ENCODE assay signal across 10 cellular contexts in the genomic region with DNA sequence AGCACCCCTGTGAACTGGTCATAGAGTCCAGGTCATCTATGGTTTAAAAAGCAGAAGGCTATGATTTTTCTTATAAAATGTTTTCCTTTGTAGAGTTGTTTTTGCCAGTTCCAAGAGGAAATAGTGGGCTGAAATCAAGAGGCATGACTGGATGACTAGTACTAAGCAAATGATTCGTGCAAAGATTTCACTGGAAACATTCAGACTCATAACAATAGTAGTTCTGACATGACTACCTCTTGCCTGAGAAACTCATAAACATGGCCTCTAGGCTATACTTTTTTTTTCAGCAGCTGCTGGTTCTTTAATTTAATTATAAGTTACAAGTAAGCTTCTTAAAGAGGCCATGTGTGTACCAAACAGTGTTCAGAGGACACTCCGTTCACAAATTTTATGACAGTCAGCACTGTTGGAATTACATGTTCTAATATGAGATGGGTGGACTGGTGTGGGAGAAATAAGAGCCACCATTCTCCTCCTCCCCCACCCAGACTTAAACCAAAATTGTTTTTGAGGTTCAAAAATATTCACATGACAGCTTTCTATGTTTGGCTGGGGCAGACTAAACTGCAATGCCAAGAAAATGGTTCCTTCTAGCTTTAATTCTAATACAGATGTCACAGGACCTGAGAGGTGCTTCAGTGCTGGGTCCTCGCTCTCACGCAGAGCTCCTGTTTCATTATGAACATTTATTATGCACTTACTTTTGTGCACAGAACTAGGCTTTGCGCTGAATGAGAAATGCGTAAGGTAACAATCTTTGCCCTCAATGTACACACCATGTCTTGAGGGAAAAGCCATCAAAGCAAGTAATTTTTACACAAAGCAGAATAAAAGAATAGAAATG.
DNase-seq lines count a peak whose midpoint lies in the region; ATAC-seq lines count a peak whose summit lies in the region.
"Had no signal": no experiment of that assay in that cellular context is flagged by ENCODE, and none has a peak within 500 bp of the region (broad histone marks: within the 10 kb centered on the region; RNA-seq: fewer than 3 reads in every experiment).

No MANE protein-coding gene starts in this region.

- no peak for DNase-seq in activated naive CD4-positive, alpha-beta T cell treated with anti-CD3 and anti-CD28 coated beads, Interleukin-2, amount 50 U/mL, for 72 hours (ENCODE audit: low spot score in 2 of 2)
- DNase-seq in activated naive CD4-positive, alpha-beta T cell treated with Interleukin-2 at 50 U/mL for 16 hours: no peak
- DNase-seq in stromal cell of bone marrow (ENCODE audit: low read depth): peak; percentile 90
- DNase-seq in germinal center (ENCODE audit: low spot score): no peak
- DNase-seq in SW 1271 (lab: John Stamatoyannopoulos, UW): no peak
- DNase-seq in mesenteric fat pad (ENCODE audit: low spot score): no peak

- H3K9me3 Mint-ChIP-seq in activated naive CD4-positive, alpha-beta T cell treated with anti-CD3 and anti-CD28 coated beads, Interleukin-2, amount 50 U/mL, for 72 hours: peaks cover 0 to 8% of the 10 kb centered on the region in 2 donors
- H3K9me3 Mint-ChIP-seq in T-helper 1 cell treated with Interleukin-12 subunit alpha and Interleukin-12 subunit beta and Interleukin-4 antibody, amounts not matched to agents 30 μg/mL and 1 μg/mL, for 36 hours: no peaks in the 10 kb centered on the region

- H3K36me3 Mint-ChIP-seq in activated naive CD4-positive, alpha-beta T cell treated with anti-CD3 and anti-CD28 coated beads, Interleukin-2, amount 50 U/mL, for 72 hours: no peaks in the 10 kb centered on the region
- no peaks in the 10 kb centered on the region for H3K36me3 Mint-ChIP-seq in T-helper 1 cell treated with Interleukin-12 subunit alpha and Interleukin-12 subunit beta and Interleukin-4 antibody, amounts not matched to agents 30 μg/mL and 1 μg/mL, for 36 hours (ENCODE audit: low read depth)
- H3K36me3 Mint-ChIP-seq: CD4-positive, CD25-positive, alpha-beta regulatory T cell had no signal

- peaks cover 3% of the 10 kb centered on the region for H3K4me1 Mint-ChIP-seq in T-helper 1 cell treated with Interleukin-12 subunit alpha and Interleukin-12 subunit beta and Interleukin-4 antibody, amounts not matched to agents 30 μg/mL and 1 μg/mL, for 36 hours (ENCODE audit: low read depth)

- peak; percentile 49 to 89 for ATAC-seq in activated naive CD4-positive, alpha-beta T cell treated with anti-CD3 and anti-CD28 coated beads, Interleukin-2, amount 50 U/mL, for 72 hours
- ATAC-seq in HG02798 (IDR thresholded peaks at IDR 0.05; ENCODE audit: poor library complexity, unreplicated experiment): peak; percentile 51

- no peak overlapping the region for H3K4me3 Mint-ChIP-seq in T-helper 1 cell treated with Interleukin-12 subunit alpha and Interleukin-12 subunit beta and Interleukin-4 antibody, amounts not matched to agents 30 μg/mL and 1 μg/mL, for 36 hours
- H3K4me3 Mint-ChIP-seq: CD4-positive, CD25-positive, alpha-beta regulatory T cell; stimulated activated naive CD8-positive, alpha-beta T cell treated with anti-CD3 and anti-CD28 coated beads, Interleukin-15, Interleukin-2, amounts not matched to agents 100 ng/mL and 50 ng/mL, for 24 hours had no signal

- no peaks in the 10 kb centered on the region for H3K27me3 Mint-ChIP-seq in T-helper 1 cell treated with Interleukin-12 subunit alpha and Interleukin-12 subunit beta and Interleukin-4 antibody, amounts not matched to agents 30 μg/mL and 1 μg/mL, for 36 hours (ENCODE audit: low read depth)
- H3K27me3 Mint-ChIP-seq: CD4-positive, CD25-positive, alpha-beta regulatory T cell; stimulated activated naive CD8-positive, alpha-beta T cell treated with anti-CD3 and anti-CD28 coated beads, Interleukin-15, Interleukin-2, amounts not matched to agents 100 ng/mL and 50 ng/mL, for 24 hours had no signal

- H3K27ac Mint-ChIP-seq in activated naive CD4-positive, alpha-beta T cell treated with anti-CD3 and anti-CD28 coated beads, Interleukin-2, amount 50 U/mL, for 72 hours: peak overlapping the region in 1 of 2 donors; percentile 25
- peak overlapping the region; percentile 50 for H3K27ac Mint-ChIP-seq in T-helper 1 cell treated with Interleukin-12 subunit alpha and Interleukin-12 subunit beta and Interleukin-4 antibody, amounts not matched to agents 30 μg/mL and 1 μg/mL, for 36 hours
- H3K27ac Mint-ChIP-seq: stimulated activated naive CD8-positive, alpha-beta T cell treated with anti-CD3 and anti-CD28 coated beads, Interleukin-15, Interleukin-2, amounts not matched to agents 100 ng/mL and 50 ng/mL, for 24 hours had no signal
